1 cellular context compared by ENCODE assay signal in the genomic region with DNA sequence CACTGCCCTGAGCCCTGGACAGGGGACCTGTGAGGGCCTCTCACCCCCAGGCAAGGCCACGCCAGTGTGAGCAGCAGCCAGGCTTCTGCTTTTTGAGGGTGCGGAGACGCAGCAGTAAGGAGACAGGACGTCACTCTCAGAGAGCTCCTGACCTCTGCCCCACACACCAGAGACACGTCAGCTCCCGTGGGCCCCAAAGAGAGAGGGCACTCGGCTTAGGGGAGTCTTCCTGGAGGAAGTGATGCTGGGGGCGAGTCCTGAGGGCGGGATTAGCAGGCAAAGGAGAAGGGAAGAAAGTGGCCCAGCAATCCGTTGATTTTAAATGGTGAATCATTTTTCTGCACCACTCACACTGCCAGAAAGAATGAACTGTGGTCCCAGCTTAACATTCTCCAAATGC.
TF ChIP-seq lines count a peak whose summit lies in the region.

No MANE protein-coding gene starts in this region.

TF ChIP-seq in IMR-90, 13 proteins besides CTCF, POLR2A, EP300 and RAD21:
- no peak for TF ChIP-seq BHLHE40 (IDR thresholded peaks at IDR 0.05; ENCODE audit: low read depth, low read length)
